ENCODE assay signal across 8 cellular contexts in genomic region chr17:3913531-3914318, GRCh38. TPM values are rescaled to one million over a fixed set of nuclear protein-coding genes. Genes with fewer than 3 reads are reported as not detected.
DNase-seq lines count a peak whose midpoint lies in the region; ATAC-seq, FAIRE-seq and TF ChIP-seq lines count a peak whose summit lies in the region.

No MANE protein-coding gene starts in this region.

- POLR2A ChIA-PET in activated B cell treated with CpG ODN at 0.5 μM for 24 hours (lab: Charles Lee): interaction anchor here (0.6 to 10.0 kb wide), 21 partner anchors 9 to 1098 kb away, joined by 3 to 311 read pairs (median 10); partner anchors contain the start of genes ATP2A3, CAMKK1, CYB5D2 and NCBP3

- FAIRE-seq in kidney (lab: Jason Lieb, UNC): no peak

- DNase-seq in HAP-1 (ENCODE audit: low spot score in 2 of 2) (peak; percentile 33 to 88), NCI-H146 (lab: John Stamatoyannopoulos, UW) (peak; percentile 71), activated B cell treated with CpG ODN at 0.5 μM for 24 hours (peak; percentile 87), breast epithelium (ENCODE audit: low spot score in 2 of 2) (peak; percentile 41 to 70), kidney (peak; percentile 93)
- peak; percentile 65 to 74 for DNase-seq in stimulated activated CD4-positive, alpha-beta T cell treated with anti-CD3 and anti-CD28 coated beads, Interleukin-15, amount 100 ng/mL, for 48 hours (ENCODE audit: low read depth in 2 of 2)

- H3K36me3 ChIP-seq in HAP-1 (replicated peaks) (no peaks in the 10 kb centered on the region), breast epithelium (no peaks in the 10 kb centered on the region), kidney (ENCODE audit: control insufficient read depth in 1 of 2, insufficient read depth in 2 of 2, low read length in 2 of 2) (no peaks in the 10 kb centered on the region)

- H3K27ac ChIP-seq in breast epithelium: no peak overlapping the region
- H3K27ac ChIP-seq in kidney (ENCODE audit: low read depth in 2 of 2, low read length in 2 of 2): peak overlapping the region in 1 of 2 donors; percentile 43

- H3K9me3 Mint-ChIP-seq in activated B cell treated with CpG ODN at 0.5 μM for 24 hours: no peaks in the 10 kb centered on the region

- TF ChIP-seq POLR2A in breast epithelium (IDR thresholded peaks at IDR 0.05): no peak

- H3K4me3 ChIP-seq in GM08714 (ENCODE audit: low read length) (peak overlapping the region; percentile 11; the same call in 1 of the 2 replicates), HAP-1 (no peak overlapping the region), breast epithelium (no peak overlapping the region), kidney (ENCODE audit: low read length in 2 of 2) (no peak overlapping the region)

- H3K27me3 ChIP-seq in HAP-1 (ENCODE audit: low read depth) (no peaks in the 10 kb centered on the region), breast epithelium (no peaks in the 10 kb centered on the region)

- no peaks in the 10 kb centered on the region for H3K4me1 ChIP-seq in HAP-1
- H3K4me1 ChIP-seq in breast epithelium: no peaks in the 10 kb centered on the region
- peaks cover 0 to 10% of the 10 kb centered on the region in 2 donors for H3K4me1 ChIP-seq in kidney (ENCODE audit: control insufficient read depth in 1 of 2, insufficient read depth in 1 of 2, low read depth in 1 of 2, low read length in 2 of 2)

- H3K36me3 Mint-ChIP-seq in activated B cell treated with CpG ODN at 0.5 μM for 24 hours (ENCODE audit: low read depth): no peaks in the 10 kb centered on the region

- H3K4me1 Mint-ChIP-seq in activated B cell treated with CpG ODN at 0.5 μM for 24 hours: peaks cover 90% of the 10 kb centered on the region

- in situ Hi-C loops in HAP-1 (cut with MboI; ENCODE audit: low sequenced_read_pairs): loop anchor here (5.0 kb wide), 1 partner anchor 89 kb away; no protein-coding TSS in a partner anchor

- H3K9me3 ChIP-seq in HAP-1 (no peaks in the 10 kb centered on the region), breast epithelium (no peaks in the 10 kb centered on the region), kidney (ENCODE audit: control insufficient read depth in 1 of 2, low read length in 2 of 2) (no peaks in the 10 kb centered on the region)

- peak overlapping the region; percentile 96 for H3K27ac Mint-ChIP-seq in activated B cell treated with CpG ODN at 0.5 μM for 24 hours

- H3K9ac ChIP-seq in kidney (ENCODE audit: low read length in 2 of 2): no peak overlapping the region

- H3K27me3 Mint-ChIP-seq in activated B cell treated with CpG ODN at 0.5 μM for 24 hours: no peaks in the 10 kb centered on the region

- peak overlapping the region; percentile 82 for H3K4me3 Mint-ChIP-seq in activated B cell treated with CpG ODN at 0.5 μM for 24 hours

- CTCF ChIA-PET in activated B cell treated with CpG ODN at 0.5 μM for 24 hours (lab: Charles Lee): interaction anchor here (0.6 to 5.7 kb wide), 28 partner anchors 9 to 176 kb away, joined by 3 to 72 read pairs (median 6); partner anchors contain the start of gene NCBP3

- TF ChIP-seq CTCF in activated B cell treated with CpG ODN at 0.5 μM for 24 hours (IDR thresholded peaks at IDR 0.05) (peak; percentile 55), breast epithelium (IDR thresholded peaks at IDR 0.05) (peak; percentile 81 to 89 (median 86)), kidney (IDR thresholded peaks at IDR 0.05; ENCODE audit: borderline replicate concordance, extremely low read depth, insufficient read depth) (peak; percentile 95)

- ATAC-seq in activated B cell treated with CpG ODN at 0.5 μM for 24 hours (ENCODE audit: low read depth) (peak; percentile 64), GM21515 (IDR thresholded peaks at IDR 0.05; ENCODE audit: unreplicated experiment) (no peak)

- intact Hi-C loops in activated B cell treated with CpG ODN at 0.5 μM for 24 hours (cut with micrococcal nuclease) (loop anchor here (1.0 to 10.0 kb wide), 11 partner anchors 9 to 1034 kb away; partner anchors contain the start of genes CYB5D2, NCBP3, P2RX5 and PFN1), breast epithelium (cut with DNase I; ENCODE audit: low total_unique reads) (no loop called here), kidney (cut with DNase I) (no loop called here)

RNA-seq across cellular contexts. Expression of gene P2RX1, which starts 2.5 kb away (rescaled TPM):
- total RNA-seq in activated B cell treated with CpG ODN at 0.5 μM for 24 hours (22.0 and 26.0 TPM in 2 replicates), breast epithelium (1 to 10 TPM; 1.2 to 3.5 (median 2.0) TPM), kidney (11.2 TPM)
- 3.1 TPM for polyA plus RNA-seq in kidney (ENCODE audit: insufficient read depth, low read depth, low replicate concordance)

RNA-seq across cellular contexts. Expression of gene CAMKK1, which starts 20.9 kb away (rescaled TPM):
- total RNA-seq in activated B cell treated with CpG ODN at 0.5 μM for 24 hours: 4.3 and 6.1 TPM in 2 replicates
- 1 to 10 TPM; 3.0 to 7.8 (median 6.9) TPM for total RNA-seq in breast epithelium
- total RNA-seq in kidney: 6.0 TPM
- polyA plus RNA-seq in kidney (ENCODE audit: insufficient read depth, low read depth, low replicate concordance): 2.6 TPM

RNA-seq across cellular contexts. Expression of gene ATP2A3, which starts 50.5 kb away (rescaled TPM):
- total RNA-seq in activated B cell treated with CpG ODN at 0.5 μM for 24 hours (458 and 541 TPM in 2 replicates), breast epithelium (10 to 100 TPM in 1 of 3 donors, 1 to 10 TPM in 2; 2.6 to 15.1 (median 9.8) TPM), kidney (52.1 TPM)
- polyA plus RNA-seq in kidney (ENCODE audit: insufficient read depth, low read depth, low replicate concordance): 9.4 TPM
